8 cellular contexts compared by ENCODE assay signal in genomic region chr20:1327241-1327653, GRCh38. TPM values are rescaled to one million over a fixed set of nuclear protein-coding genes. Genes with fewer than 3 reads are reported as not detected.
A peak's percentile ranks its signal among the peaks of the same experiment; 100 is the strongest.
DNase-seq lines count a peak whose midpoint lies in the region; ATAC-seq, FAIRE-seq and TF ChIP-seq lines count a peak whose summit lies in the region.

No MANE protein-coding gene starts in this region.

- H3K27me3 Mint-ChIP-seq in Calu3 (ENCODE audit: unreplicated experiment) (no peaks in the 10 kb centered on the region), endodermal cell (ENCODE audit: insufficient read depth) (no peaks in the 10 kb centered on the region)

- H3K36me3 ChIP-seq in Peyer's patch (no peaks in the 10 kb centered on the region), endodermal cell (ENCODE audit: control insufficient read depth, insufficient read depth, low read length) (peaks cover 8% of the 10 kb centered on the region), aorta (ENCODE audit: control insufficient read depth in 1 of 2, insufficient read depth in 2 of 2, low read length in 1 of 2) (no peaks in the 10 kb centered on the region)

- H3K4me1 ChIP-seq in Peyer's patch: peaks cover 0 to 46% (median 10%) of the 10 kb centered on the region in 4 donors
- H3K4me1 ChIP-seq in endodermal cell (ENCODE audit: control insufficient read depth, insufficient read depth, low read length): peaks cover 5% of the 10 kb centered on the region
- no peaks in the 10 kb centered on the region for H3K4me1 ChIP-seq in aorta (ENCODE audit: control insufficient read depth in 1 of 2, insufficient read depth in 2 of 2, low read length in 2 of 2)

- H3K9ac ChIP-seq in endodermal cell (ENCODE audit: extremely low read depth, low read length, poor library complexity, severe bottlenecking): no peak overlapping the region

- H3K4me3 Mint-ChIP-seq in Calu3 (ENCODE audit: low read depth, unreplicated experiment): peak overlapping the region; percentile 58
- H3K4me3 Mint-ChIP-seq in endodermal cell: no peak overlapping the region

- ATAC-seq in GM18861 (IDR thresholded peaks at IDR 0.05; ENCODE audit: unreplicated experiment) (no peak), HG03095 (IDR thresholded peaks at IDR 0.05; ENCODE audit: unreplicated experiment) (no peak), aorta (ENCODE audit: low FRiP score) (no peak)

- H3K27ac Mint-ChIP-seq in Calu3 (ENCODE audit: unreplicated experiment) (no peak overlapping the region), endodermal cell (no peak overlapping the region)

- WGBS in endodermal cell (ENCODE audit: insufficient coverage in 1 of 2, insufficient read length in 1 of 2), 2 experiments: 84 to 93% methylated on average over 8 of the region's 8 CpGs
- 79 to 84% methylated on average over 8 of the region's 8 CpGs for whole genome bisulfite sequencing in aorta, 2 donors

- DNase-seq in Calu3: no peak
- peak; percentile 16 to 65 (median 57) for DNase-seq in Peyer's patch
- peak; percentile 39 for DNase-seq in endodermal cell
- peak; percentile 60 for DNase-seq in non-pigmented ciliary epithelial cell (ENCODE audit: low read depth)
- no peak for DNase-seq in frontal cortex (ENCODE audit: low spot score in 2 of 2)
- no peak for DNase-seq in aorta

- H3K27me3 ChIP-seq in Peyer's patch (no peaks in the 10 kb centered on the region), endodermal cell (ENCODE audit: control insufficient read depth, insufficient read depth, low read length, poor library complexity, severe bottlenecking) (no peaks in the 10 kb centered on the region), aorta (ENCODE audit: control insufficient read depth in 1 of 2, insufficient read depth in 2 of 2, low read length in 1 of 2) (no peaks in the 10 kb centered on the region)

- no peak for FAIRE-seq in frontal cortex (lab: Jason Lieb, UNC)

- H3K9me3 ChIP-seq in Peyer's patch (no peaks in the 10 kb centered on the region), endodermal cell (ENCODE audit: control insufficient read depth, low read length) (no peaks in the 10 kb centered on the region), aorta (ENCODE audit: control insufficient read depth, low read length) (no peaks in the 10 kb centered on the region)

- TF ChIP-seq CTCF in Calu3 (IDR thresholded peaks at IDR 0.05; ENCODE audit: unreplicated experiment) (no peak), Peyer's patch (IDR thresholded peaks at IDR 0.05) (peak in 1 of 6 experiments; percentile 3), endodermal cell (conservative IDR thresholded peaks at IDR 0.05) (no peak)

- H3K36me3 Mint-ChIP-seq in Calu3 (ENCODE audit: insufficient read depth, unreplicated experiment): peaks cover 29% of the 10 kb centered on the region
- peaks cover 14% of the 10 kb centered on the region for H3K36me3 Mint-ChIP-seq in endodermal cell (ENCODE audit: low read depth)

- peak; percentile 37 to 55 for TF ChIP-seq POLR2A in Peyer's patch (IDR thresholded peaks at IDR 0.05)

- H3K4me1 Mint-ChIP-seq in Calu3 (ENCODE audit: low read depth, unreplicated experiment): peaks cover 26% of the 10 kb centered on the region
- H3K4me1 Mint-ChIP-seq in endodermal cell: peaks cover 7% of the 10 kb centered on the region

- CTCF ChIA-PET in Calu3 (lab: Charles Lee): no interaction called here

- H3K9me3 Mint-ChIP-seq in Calu3 (ENCODE audit: low read depth, unreplicated experiment) (no peaks in the 10 kb centered on the region), endodermal cell (no peaks in the 10 kb centered on the region)

- intact Hi-C loops in Calu3 (cut with micrococcal nuclease; ENCODE audit: unreplicated experiment): no loop called here
- intact Hi-C loops in aorta (cut with DNase I): loop anchor here (5.0 to 10.0 kb wide), 2 partner anchors 135 to 1328 kb away; partner anchors contain the start of gene NOP56 (in 1 of the 2)

- peak overlapping the region in 2 of 4 donors; percentile 75 to 76 for H3K4me3 ChIP-seq in Peyer's patch
- no peak overlapping the region for H3K4me3 ChIP-seq in endodermal cell (ENCODE audit: low read length)
- no peak overlapping the region for H3K4me3 ChIP-seq in aorta (ENCODE audit: low read length in 2 of 2)

- no TSS peak for BruUV-seq in Calu3 (replicated peaks; lab: Mats Ljungman, UMichigan)

- H3K27ac ChIP-seq in Peyer's patch: peak overlapping the region in 3 of 4 donors; percentile 91 to 97 (median 96)
- no peak overlapping the region for H3K27ac ChIP-seq in endodermal cell (ENCODE audit: low read depth, low read length)
- H3K27ac ChIP-seq in aorta (ENCODE audit: low read depth in 1 of 2, low read length in 2 of 2): no peak overlapping the region

RNA-seq across cellular contexts. Expression of gene SDCBP2, which starts 1.7 kb away (rescaled TPM):
- total RNA-seq in Calu3 (2022) (8.2 and 18.9 TPM in 2 replicates), Peyer's patch (100 to 1,000 TPM in 3 of 4 donors, 10 to 100 TPM in 1; 29.7 to 361 (median 306) TPM), endodermal cell (1 to 10 TPM; 1.5 to 5.1 TPM), frontal cortex (3.3 TPM), aorta (1 to 10 TPM; 5.3 to 6.9 TPM)
- polyA plus RNA-seq in endodermal cell (2013, experiment 1 of 2): 2.6 TPM
- 3.0 TPM for polyA plus RNA-seq in endodermal cell (2013, experiment 2 of 2)
- 10 to 100 TPM in 1 of 2 donors, 1 to 10 TPM in 1; 4.0 to 63.4 TPM for polyA plus RNA-seq in aorta

Comparison
In these comparisons a context has a peak if more than half of its experiments do, and no peak if none do; other contexts are left out.
1. DNase-seq: peak in Peyer's patch (3 of 3), endodermal cell (single experiment) and non-pigmented ciliary epithelial cell (single experiment); none in Calu3 (single experiment), frontal cortex (0 of 2) and aorta (0 of 2).
2. H3K27ac ChIP-seq: peak in Peyer's patch (3 of 4); none in endodermal cell (single experiment) and aorta (0 of 2).